Comparison of ENCODE assay signal across 15 cellular contexts in genomic region chr4:107392951-107393350, GRCh38.
DNase-seq lines count a peak whose midpoint lies in the region; ATAC-seq and TF ChIP-seq lines count a peak whose summit lies in the region.
"Had no signal": no experiment of that assay in that cellular context is flagged by ENCODE, and none has a peak within 500 bp of the region (broad histone marks: within the 10 kb centered on the region; RNA-seq: fewer than 3 reads in every experiment).

No MANE protein-coding gene starts in this region.

- no peaks in the 10 kb centered on the region for H3K4me1 Mint-ChIP-seq in naive thymus-derived CD4-positive, alpha-beta T cell
- H3K4me1 Mint-ChIP-seq in CD8-positive, alpha-beta T cell (ENCODE audit: low read depth), result no peaks in the 10 kb centered on the region
- H3K4me1 Mint-ChIP-seq: activated CD4-positive, alpha-beta T cell treated with anti-CD3 and anti-CD28 coated beads, Interleukin-2, amount 10 ng/mL, durations not matched to agents 24 days and 14 days; activated T-helper 17 cell treated with anti-CD3 and anti-CD28 coated beads, Interleukin-2, amount 50 U/mL, for 72 hours; CD8-positive, alpha-beta memory T cell had no signal

- peaks cover 0 to 4% (median 0%) of the 10 kb centered on the region in 11 donors for H3K9me3 Mint-ChIP-seq in naive thymus-derived CD4-positive, alpha-beta T cell
- no peaks in the 10 kb centered on the region for H3K9me3 Mint-ChIP-seq in CD8-positive, alpha-beta T cell
- H3K9me3 Mint-ChIP-seq: activated T-helper 17 cell treated with anti-CD3 and anti-CD28 coated beads, Interleukin-2, amount 50 U/mL, for 72 hours had no signal

- POLR2A ChIA-PET in naive thymus-derived CD4-positive, alpha-beta T cell (lab: Charles Lee), result no interaction called here
- POLR2A ChIA-PET in CD8-positive, alpha-beta T cell (lab: Charles Lee), result no interaction called here

- no peaks in the 10 kb centered on the region for H3K9me3 ChIP-seq in naive thymus-derived CD4-positive, alpha-beta T cell (ENCODE audit: control insufficient read depth in 2 of 3, low read length in 3 of 3)
- H3K9me3 ChIP-seq in CD8-positive, alpha-beta T cell (ENCODE audit: low read length), result no peaks in the 10 kb centered on the region
- H3K9me3 ChIP-seq: esophagus muscularis mucosa had no signal

- H3K27me3 ChIP-seq in naive thymus-derived CD4-positive, alpha-beta T cell (ENCODE audit: control insufficient read depth in 2 of 2, insufficient read depth in 2 of 2, low read length in 2 of 2), result no peaks in the 10 kb centered on the region
- no peaks in the 10 kb centered on the region for H3K27me3 ChIP-seq in CD8-positive, alpha-beta T cell (ENCODE audit: insufficient read depth, low read length)
- H3K27me3 ChIP-seq: esophagus muscularis mucosa had no signal

- H3K27ac ChIP-seq in naive thymus-derived CD4-positive, alpha-beta T cell (ENCODE audit: low read depth, low read length), result no peak overlapping the region
- no peak overlapping the region for H3K27ac ChIP-seq in CD8-positive, alpha-beta T cell (ENCODE audit: low read depth, low read length)

- H3K36me3 Mint-ChIP-seq in naive thymus-derived CD4-positive, alpha-beta T cell, result no peaks in the 10 kb centered on the region
- no peaks in the 10 kb centered on the region for H3K36me3 Mint-ChIP-seq in CD8-positive, alpha-beta T cell
- H3K36me3 Mint-ChIP-seq: CD8-positive, alpha-beta memory T cell had no signal

- no peak overlapping the region for H3K4me3 ChIP-seq in naive thymus-derived CD4-positive, alpha-beta T cell (ENCODE audit: low read length)
- no peak overlapping the region for H3K4me3 ChIP-seq in CD8-positive, alpha-beta T cell (ENCODE audit: low read depth, low read length)
- H3K4me3 ChIP-seq: esophagus muscularis mucosa had no signal

- intact Hi-C loops in sciatic nerve (cut with DNase I), result no loop called here
- intact Hi-C loops in naive thymus-derived CD4-positive, alpha-beta T cell (cut with micrococcal nuclease), result no loop called here
- intact Hi-C loops in CD8-positive, alpha-beta T cell (cut with DNase I, micrococcal nuclease), result no loop called here

- H3K27me3 Mint-ChIP-seq in naive thymus-derived CD4-positive, alpha-beta T cell, result peaks cover 0 to 16% (median 5%) of the 10 kb centered on the region in 5 donors
- H3K27me3 Mint-ChIP-seq in CD8-positive, alpha-beta T cell (ENCODE audit: low read depth), result peaks cover 5% of the 10 kb centered on the region
- H3K27me3 Mint-ChIP-seq: activated CD4-positive, alpha-beta T cell treated with anti-CD3 and anti-CD28 coated beads, Interleukin-2, amount 10 ng/mL, durations not matched to agents 24 days and 14 days had no signal

- no peaks in the 10 kb centered on the region for H3K36me3 ChIP-seq in naive thymus-derived CD4-positive, alpha-beta T cell (ENCODE audit: control insufficient read depth in 2 of 3, insufficient read depth in 3 of 3, low read length in 3 of 3)
- no peaks in the 10 kb centered on the region for H3K36me3 ChIP-seq in CD8-positive, alpha-beta T cell (ENCODE audit: insufficient read depth, low read length)
- H3K36me3 ChIP-seq: esophagus muscularis mucosa had no signal

- DNase-seq in ELR (ENCODE audit: low read depth) (peak; percentile 42), OCI-M1 (lab: John Stamatoyannopoulos, UW) (peak; percentile 51), fibroblast of peridontal ligament (ENCODE audit: extremely low read depth) (peak; percentile 50), sciatic nerve (ENCODE audit: low spot score) (no peak), midbrain (lab: John Stamatoyannopoulos, UW) (no peak), middle frontal gyrus (ENCODE audit: extremely low spot score, low spot score) (no peak)
- DNase-seq in naive thymus-derived CD4-positive, alpha-beta T cell, result no peak
- no peak for DNase-seq in CD8-positive, alpha-beta T cell
- DNase-seq: activated CD4-positive, alpha-beta T cell treated with anti-CD3 and anti-CD28 coated beads, Interleukin-2, amount 10 ng/mL, durations not matched to agents 24 days and 14 days; CD8-positive, alpha-beta memory T cell; central memory CD4-positive, alpha-beta T cell; NCI-H146; NCI-H774 had no signal

- peak; percentile 88 for ATAC-seq in sciatic nerve
- ATAC-seq in naive thymus-derived CD4-positive, alpha-beta T cell, result no peak
- ATAC-seq in CD8-positive, alpha-beta T cell, result no peak
- ATAC-seq: activated T-helper 17 cell treated with anti-CD3 and anti-CD28 coated beads, Interleukin-2, amount 50 U/mL, for 72 hours had no signal

- CTCF ChIA-PET in naive thymus-derived CD4-positive, alpha-beta T cell (lab: Charles Lee), result no interaction called here
- CTCF ChIA-PET in CD8-positive, alpha-beta T cell (lab: Charles Lee), result no interaction called here

- H3K4me3 Mint-ChIP-seq in naive thymus-derived CD4-positive, alpha-beta T cell, result no peak overlapping the region
- H3K4me3 Mint-ChIP-seq in CD8-positive, alpha-beta T cell, result no peak overlapping the region
- H3K4me3 Mint-ChIP-seq: activated CD4-positive, alpha-beta T cell treated with anti-CD3 and anti-CD28 coated beads, Interleukin-2, amount 10 ng/mL, durations not matched to agents 24 days and 14 days; activated T-helper 17 cell treated with anti-CD3 and anti-CD28 coated beads, Interleukin-2, amount 50 U/mL, for 72 hours; CD8-positive, alpha-beta memory T cell had no signal

- no peaks in the 10 kb centered on the region for H3K4me1 ChIP-seq in naive thymus-derived CD4-positive, alpha-beta T cell (ENCODE audit: control insufficient read depth in 2 of 2, insufficient read depth in 2 of 2, low read length in 2 of 2)
- no peaks in the 10 kb centered on the region for H3K4me1 ChIP-seq in CD8-positive, alpha-beta T cell (ENCODE audit: insufficient read depth, low read length)

- no peak for TF ChIP-seq CTCF in CD8-positive, alpha-beta T cell (IDR thresholded peaks at IDR 0.05)

- H3K27ac Mint-ChIP-seq in naive thymus-derived CD4-positive, alpha-beta T cell, result no peak overlapping the region
- no peak overlapping the region for H3K27ac Mint-ChIP-seq in CD8-positive, alpha-beta T cell
- H3K27ac Mint-ChIP-seq: activated CD4-positive, alpha-beta T cell treated with anti-CD3 and anti-CD28 coated beads, Interleukin-2, amount 10 ng/mL, durations not matched to agents 24 days and 14 days; activated T-helper 17 cell treated with anti-CD3 and anti-CD28 coated beads, Interleukin-2, amount 50 U/mL, for 72 hours; CD8-positive, alpha-beta memory T cell had no signal

Comparison
In these comparisons a context has a peak if more than half of its experiments do, and no peak if none do; other contexts are left out.
1. DNase-seq: peak in ELR (single experiment), OCI-M1 (single experiment) and fibroblast of peridontal ligament (single experiment); none in sciatic nerve (single experiment), midbrain (single experiment), middle frontal gyrus (single experiment), naive thymus-derived CD4-positive, alpha-beta T cell (0 of 9) and CD8-positive, alpha-beta T cell (0 of 7).